Comparison of ENCODE assay signal across 8 cellular contexts in genomic region chr16:48261569-48261968, GRCh38. TPM values are rescaled to one million over a fixed set of nuclear protein-coding genes. Genes with fewer than 3 reads are reported as not detected.
"Had no signal": no experiment of that assay in that cellular context is flagged by ENCODE, and none has a peak within 500 bp of the region (broad histone marks: within the 10 kb centered on the region; RNA-seq: fewer than 3 reads in every experiment).

No MANE protein-coding gene starts in this region.

- H3K4me3 Mint-ChIP-seq: IgD-negative memory B cell had no signal

- H3K27ac ChIP-seq: HL-60 had no signal

- H3K4me3 ChIP-seq: K562 had no signal

- ATAC-seq: HepG2, K562 had no signal

- H3K27me3 Mint-ChIP-seq: IgD-negative memory B cell had no signal

- H3K27ac Mint-ChIP-seq: IgD-negative memory B cell had no signal

- DNase-seq: IMR-90, KBM-7 had no signal

RNA-seq across cellular contexts. Expression of gene ABCC11, which starts 14.2 kb away (rescaled TPM):
- total RNA-seq: HT-29, HT1080 had no signal
